ENCODE assay signal across 12 cellular contexts in the genomic region with DNA sequence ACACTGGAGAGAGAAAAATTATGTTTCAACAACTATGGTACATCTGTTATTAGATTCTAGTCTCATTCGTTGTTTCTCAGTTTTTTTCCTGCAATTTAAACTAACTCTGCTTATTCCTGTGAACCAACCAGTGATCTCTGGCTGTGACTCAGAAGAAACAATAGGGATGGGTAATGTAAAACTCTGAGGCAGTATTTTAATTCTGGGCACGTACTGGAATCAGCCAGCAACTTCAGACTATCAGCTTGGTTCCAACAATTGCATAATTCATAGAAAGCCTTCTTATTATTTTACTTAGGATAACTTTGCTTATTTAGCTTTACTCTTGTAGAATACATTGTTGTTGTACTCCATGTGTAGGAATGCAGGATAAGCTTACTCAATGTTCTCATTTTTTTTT. TPM values are rescaled to one million over a fixed set of nuclear protein-coding genes. Genes with fewer than 3 reads are reported as not detected.
DNase-seq lines count a peak whose midpoint lies in the region; ATAC-seq, FAIRE-seq and TF ChIP-seq lines count a peak whose summit lies in the region.
"Had no signal": no experiment of that assay in that cellular context is flagged by ENCODE, and none has a peak within 500 bp of the region (broad histone marks: within the 10 kb centered on the region; RNA-seq: fewer than 3 reads in every experiment).

No MANE protein-coding gene starts in this region.

- H3K9me3 Mint-ChIP-seq in astrocyte (ENCODE audit: unreplicated experiment) = no peaks in the 10 kb centered on the region

- H3K36me3 Mint-ChIP-seq in astrocyte (ENCODE audit: low read depth, unreplicated experiment) = no peaks in the 10 kb centered on the region

- peak; percentile 69 for ATAC-seq in foreskin keratinocyte
- no peak for ATAC-seq in GM18909 (IDR thresholded peaks at IDR 0.05; ENCODE audit: poor library complexity, unreplicated experiment)
- ATAC-seq: Panc1 had no signal

- H3K4me2 ChIP-seq in astrocyte (ENCODE audit: low read length) = peak overlapping the region; percentile 62

- H3K27me3 ChIP-seq in astrocyte (ENCODE audit: insufficient read depth, low read length) (no peaks in the 10 kb centered on the region), foreskin keratinocyte (no peaks in the 10 kb centered on the region)
- H3K27me3 ChIP-seq: cardiac muscle cell, right atrium auricular region had no signal

- FAIRE-seq in GM18507 (lab: Jason Lieb, UNC) = peak; percentile 56
- FAIRE-seq in astrocyte (lab: Jason Lieb, UNC) = peak; percentile 83

- DNase-seq in GM18507 (ENCODE audit: extremely low spot score, insufficient read length, low read depth) (no peak), astrocyte (ENCODE audit: low read depth) (peak; percentile 80), foreskin keratinocyte (peak in 1 of 2 donors; percentile 55), smooth muscle cell of the brain vasculature (ENCODE audit: low read depth, low spot score) (peak; percentile 54)
- no peak for DNase-seq in activated T-cell treated with anti-CD3 and anti-CD28 coated beads, Interleukin-2, amount 50 U/mL, for 1 hour
- no peak for DNase-seq in stimulated activated CD4-positive, alpha-beta T cell treated with anti-CD3 and anti-CD28 coated beads, Interleukin-4, amount 100 ng/mL, for 24 hours
- DNase-seq: activated CD4-positive, alpha-beta T cell treated with anti-CD3 and anti-CD28 coated beads for 48 hours; NCI-H2227 treated with DMSO at 0.1 percent for 48 hours had no signal

- no peak overlapping the region for H3K4me3 Mint-ChIP-seq in astrocyte (ENCODE audit: unreplicated experiment)

- H3K9me3 ChIP-seq in astrocyte (ENCODE audit: insufficient read depth, low read depth, low read length) = no peaks in the 10 kb centered on the region
- H3K9me3 ChIP-seq: right atrium auricular region had no signal

- H3K36me3 ChIP-seq in astrocyte (ENCODE audit: insufficient read depth, low read length) = no peaks in the 10 kb centered on the region
- H3K36me3 ChIP-seq: cardiac muscle cell, right atrium auricular region had no signal

- H3K4me3 ChIP-seq in astrocyte (ENCODE audit: insufficient read depth, low read depth, low read length) = no peak overlapping the region
- H3K4me3 ChIP-seq: cardiac muscle cell, right atrium auricular region had no signal

- peak overlapping the region; percentile 86 for H3K27ac Mint-ChIP-seq in astrocyte (ENCODE audit: unreplicated experiment)

- H2AFZ ChIP-seq in astrocyte (ENCODE audit: low read depth, low read length) = no peak overlapping the region

- no peaks in the 10 kb centered on the region for H3K27me3 Mint-ChIP-seq in astrocyte (ENCODE audit: low read depth, unreplicated experiment)

- peak overlapping the region; percentile 67 for H3K9ac ChIP-seq in astrocyte (ENCODE audit: low read length)

- no peaks in the 10 kb centered on the region for H3K79me2 ChIP-seq in astrocyte (ENCODE audit: insufficient read depth, low read length)

- peaks cover 21% of the 10 kb centered on the region for H3K4me1 ChIP-seq in astrocyte (ENCODE audit: insufficient read depth, low read length)
- peaks cover 19% of the 10 kb centered on the region for H3K4me1 ChIP-seq in foreskin keratinocyte
- H3K4me1 ChIP-seq: right atrium auricular region had no signal

- no peak for TF ChIP-seq CTCF in astrocyte (IDR thresholded peaks at IDR 0.05; ENCODE audit: insufficient read depth, low read depth, low read length)
- TF ChIP-seq CTCF in foreskin keratinocyte (conservative IDR thresholded peaks at IDR 0.05) = no peak

- H3K4me1 Mint-ChIP-seq in astrocyte (ENCODE audit: low read depth, unreplicated experiment) = peaks cover 41% of the 10 kb centered on the region

- peak overlapping the region; percentile 79 for H3K27ac ChIP-seq in astrocyte (ENCODE audit: low read depth, low read length)
- H3K27ac ChIP-seq in foreskin keratinocyte = no peak overlapping the region
- H3K27ac ChIP-seq: cardiac muscle cell, right atrium auricular region had no signal

- H4K20me1 ChIP-seq in astrocyte (ENCODE audit: insufficient read depth, low read length) = no peaks in the 10 kb centered on the region

RNA-seq across cellular contexts. Expression of a gene that starts 28.7 kb away (rescaled TPM):
- total RNA-seq in astrocyte (35.1 and 41.6 TPM in 2 replicates), foreskin keratinocyte (11.9 and 16.9 TPM in 2 replicates)
- 8.0 and 8.1 TPM in 2 replicates for polyA plus RNA-seq in foreskin keratinocyte

Comparison
In these comparisons a context has a peak if more than half of its experiments do, and no peak if none do; other contexts are left out.
1. DNase-seq: peak in astrocyte (single experiment) and smooth muscle cell of the brain vasculature (single experiment); none in GM18507 (single experiment), activated T-cell treated with anti-CD3 and anti-CD28 coated beads, Interleukin-2, amount 50 U/mL, for 1 hour (single experiment) and stimulated activated CD4-positive, alpha-beta T cell treated with anti-CD3 and anti-CD28 coated beads, Interleukin-4, amount 100 ng/mL, for 24 hours (single experiment).